1 cellular context compared by ENCODE assay signal in the genomic region with DNA sequence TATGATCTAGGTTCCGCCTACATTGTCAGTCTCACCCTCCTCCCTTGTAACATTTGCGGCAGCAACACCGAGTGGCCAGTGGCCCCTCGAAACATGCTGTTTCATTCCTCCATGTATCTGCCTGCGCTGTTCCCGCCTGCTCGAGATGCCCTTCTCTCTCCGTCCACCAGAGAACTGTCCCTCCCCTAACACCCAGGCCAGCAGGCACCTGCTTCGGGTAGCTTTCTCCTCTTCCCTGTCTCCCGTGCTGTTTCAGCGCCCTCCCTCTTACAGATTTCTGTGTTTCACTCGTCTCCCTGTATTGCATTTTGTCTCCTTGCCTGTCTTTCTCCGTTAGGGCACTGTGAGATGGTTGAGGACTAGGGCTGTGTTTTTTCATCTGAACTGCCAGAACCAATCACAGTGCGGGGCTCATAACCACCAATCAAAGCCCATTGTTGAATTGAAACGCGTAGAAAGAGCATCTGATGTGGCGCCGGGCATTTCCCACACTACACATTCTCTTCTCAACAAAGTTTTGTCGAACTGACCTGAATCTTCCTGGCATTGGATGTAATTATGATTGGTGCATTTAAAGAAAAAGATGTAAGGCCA.
TF ChIP-seq lines count a peak whose summit lies in the region.

No MANE protein-coding gene starts in this region.

TF ChIP-seq in SK-N-SH treated with all-trans-retinoic acid at 6 μM for 48 hours, 23 proteins besides CTCF, POLR2A, EP300 and RAD21 (continued from another document):
- TF ChIP-seq, protein P1, sequence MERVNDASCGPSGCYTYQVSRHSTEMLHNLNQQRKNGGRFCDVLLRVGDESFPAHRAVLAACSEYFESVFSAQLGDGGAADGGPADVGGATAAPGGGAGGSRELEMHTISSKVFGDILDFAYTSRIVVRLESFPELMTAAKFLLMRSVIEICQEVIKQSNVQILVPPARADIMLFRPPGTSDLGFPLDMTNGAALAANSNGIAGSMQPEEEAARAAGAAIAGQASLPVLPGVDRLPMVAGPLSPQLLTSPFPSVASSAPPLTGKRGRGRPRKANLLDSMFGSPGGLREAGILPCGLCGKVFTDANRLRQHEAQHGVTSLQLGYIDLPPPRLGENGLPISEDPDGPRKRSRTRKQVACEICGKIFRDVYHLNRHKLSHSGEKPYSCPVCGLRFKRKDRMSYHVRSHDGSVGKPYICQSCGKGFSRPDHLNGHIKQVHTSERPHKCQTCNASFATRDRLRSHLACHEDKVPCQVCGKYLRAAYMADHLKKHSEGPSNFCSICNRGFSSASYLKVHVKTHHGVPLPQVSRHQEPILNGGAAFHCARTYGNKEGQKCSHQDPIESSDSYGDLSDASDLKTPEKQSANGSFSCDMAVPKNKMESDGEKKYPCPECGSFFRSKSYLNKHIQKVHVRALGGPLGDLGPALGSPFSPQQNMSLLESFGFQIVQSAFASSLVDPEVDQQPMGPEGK (CRISPR knock-in tag; IDR thresholded peaks at IDR 0.05; ENCODE audit: borderline replicate concordance) = no peak
- no peak for TF ChIP-seq PPARA (CRISPR knock-in tag; IDR thresholded peaks at IDR 0.05; ENCODE audit: borderline replicate concordance)
